In the genomic region with DNA sequence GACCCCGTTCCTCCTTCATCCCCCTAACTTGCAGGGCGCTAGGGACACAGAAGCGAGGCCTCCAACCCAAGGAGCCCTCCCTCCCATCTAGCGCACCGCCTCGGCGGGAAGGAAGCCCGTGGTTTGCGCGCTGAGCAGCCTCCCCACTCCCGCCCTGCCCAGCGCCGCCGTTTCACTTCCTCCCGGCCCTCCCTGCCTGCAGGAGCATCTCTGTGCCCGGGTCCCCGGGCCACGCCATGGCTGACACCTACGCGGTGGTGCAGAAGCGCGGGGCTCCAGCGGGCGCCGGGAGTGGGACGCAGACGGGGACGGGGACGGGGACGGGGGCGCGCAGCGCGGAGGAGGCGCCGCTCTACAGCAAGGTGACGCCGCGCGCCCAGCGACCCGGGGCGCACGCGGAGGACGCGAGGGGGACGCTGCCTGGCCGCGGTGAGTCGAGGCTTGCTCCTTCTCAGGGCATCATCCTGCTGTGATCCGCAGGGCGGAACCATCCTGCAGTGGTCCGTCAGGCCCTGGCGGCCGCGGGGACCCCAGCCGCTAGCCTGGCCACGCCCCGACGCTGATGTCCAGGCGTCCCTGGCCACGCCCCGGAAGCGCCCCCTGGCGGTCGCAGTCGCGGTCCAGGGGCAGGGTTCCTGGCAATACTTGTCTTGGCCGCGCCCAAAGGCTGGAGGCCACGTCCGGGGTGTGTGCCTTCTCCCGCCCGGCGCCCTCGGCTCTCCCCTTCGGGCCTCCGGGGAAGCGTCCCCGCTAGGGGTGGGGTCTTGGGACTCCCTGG, we compare ENCODE assay signal across 8 cellular contexts. TPM values are rescaled to one million over a fixed set of nuclear protein-coding genes. Genes with fewer than 3 reads are reported as not detected.
DNase-seq lines count a peak whose midpoint lies in the region; ATAC-seq and TF ChIP-seq lines count a peak whose summit lies in the region.

No MANE protein-coding gene starts in this region.

- H4K20me1 ChIP-seq in SK-N-SH (ENCODE audit: insufficient read depth): no peaks in the 10 kb centered on the region

- H2AFZ ChIP-seq in SK-N-SH (ENCODE audit: low read depth): peak overlapping the region; percentile 97
- peak overlapping the region; percentile 97 for H2AFZ ChIP-seq in parathyroid adenoma

- H3K27ac Mint-ChIP-seq in activated naive CD8-positive, alpha-beta T cell: peak overlapping the region; percentile 97

- ATAC-seq in GM21619 (IDR thresholded peaks at IDR 0.05; ENCODE audit: unreplicated experiment) (peak; percentile 74), Right ventricle myocardium superior (ENCODE audit: poor library complexity) (peak; percentile 97)

- H3K4me2 ChIP-seq in SK-N-SH: peak overlapping the region; percentile 99
- peak overlapping the region; percentile 88 for H3K4me2 ChIP-seq in parathyroid adenoma (ENCODE audit: low read length)

- H3K9ac ChIP-seq in SK-N-SH (peak overlapping the region; percentile 94), parathyroid adenoma (peak overlapping the region; percentile 58)

- no peak for TF ChIP-seq EP300 in SK-N-SH (IDR thresholded peaks at IDR 0.05; ENCODE audit: borderline replicate concordance in 1 of 2, low read depth in 1 of 2, low read length in 1 of 2)
- no peak for TF ChIP-seq EP300 in transverse colon (IDR thresholded peaks at IDR 0.05; ENCODE audit: low read depth)

- no peaks in the 10 kb centered on the region for H3K9me2 ChIP-seq in SK-N-SH

- peaks cover 12% of the 10 kb centered on the region for H3K36me3 Mint-ChIP-seq in activated naive CD8-positive, alpha-beta T cell

- no peaks in the 10 kb centered on the region for H3K9me3 Mint-ChIP-seq in activated naive CD8-positive, alpha-beta T cell (ENCODE audit: low read depth)

- H3K27me3 Mint-ChIP-seq in activated naive CD8-positive, alpha-beta T cell: no peaks in the 10 kb centered on the region

- peaks cover 54% of the 10 kb centered on the region for H3K4me1 Mint-ChIP-seq in activated naive CD8-positive, alpha-beta T cell (ENCODE audit: low read depth)

- H3K27ac ChIP-seq in SK-N-SH (ENCODE audit: low read depth in 2 of 2, low read length in 1 of 2) (peak overlapping the region; percentile 52 to 91), parathyroid adenoma (peak overlapping the region; percentile 70), transverse colon (peak overlapping the region; percentile 84 to 92 (median 88))

- peak overlapping the region; percentile 93 for H3K4me3 Mint-ChIP-seq in activated naive CD8-positive, alpha-beta T cell

- TF ChIP-seq CTCF in SK-N-SH (IDR thresholded peaks at IDR 0.05): peak; percentile 77
- TF ChIP-seq CTCF in parathyroid adenoma (IDR thresholded peaks at IDR 0.05): peak; percentile 96
- TF ChIP-seq CTCF in transverse colon (IDR thresholded peaks at IDR 0.05): peak; percentile 92 to 98 (median 98)

- H3K4me1 ChIP-seq in SK-N-SH (ENCODE audit: control insufficient read depth in 1 of 2, insufficient read depth in 2 of 2, low read depth in 1 of 2, low read length in 1 of 2) (peaks cover 0 to 18% of the 10 kb centered on the region in 2 experiments; a peak in 1 of 4 replicates), parathyroid adenoma (peaks cover 7% of the 10 kb centered on the region), transverse colon (peaks cover 10 to 41% (median 14%) of the 10 kb centered on the region in 4 donors)

- H3K36me3 ChIP-seq in SK-N-SH (replicated peaks in 1 of 2; ENCODE audit: control insufficient read depth in 1 of 2, insufficient read depth in 2 of 2, low read length in 1 of 2): peaks cover 7 to 11% of the 10 kb centered on the region in 2 experiments
- H3K36me3 ChIP-seq in parathyroid adenoma (ENCODE audit: control insufficient read depth, insufficient read depth, low read length): no peaks in the 10 kb centered on the region
- no peaks in the 10 kb centered on the region for H3K36me3 ChIP-seq in transverse colon

- peak overlapping the region; percentile 61 for H3K4me3 ChIP-seq in Jurkat, Clone E6-1 (ENCODE audit: low read length)
- H3K4me3 ChIP-seq in SK-N-SH (ENCODE audit: low read depth in 2 of 2, low read length in 1 of 2): peak overlapping the region; percentile 87 to 99
- H3K4me3 ChIP-seq in parathyroid adenoma (ENCODE audit: low read depth, low read length): peak overlapping the region; percentile 75
- H3K4me3 ChIP-seq in transverse colon: peak overlapping the region; percentile 57 to 79 (median 68)

- in situ Hi-C loops in transverse colon (cut with MboI; ENCODE audit: low pct_ligation_motif_present in 1 of 4, low pct_unique_long_range_greater_than_20kb in 1 of 4, low sequenced_read_pairs in 3 of 4): no loop called here

- POLR2A ChIA-PET in SK-N-SH (lab: Yijun Ruan, JAX): interaction anchor here (1.0 to 2.3 kb wide), 5 partner anchors 17 to 33 kb away, joined by 3 to 28 read pairs (median 6); partner anchors contain the start of gene IMP4

- TF ChIP-seq RAD21 in SK-N-SH (IDR thresholded peaks at IDR 0.05; ENCODE audit: low read length): peak; percentile 51

- DNase-seq in ELF-1 (ENCODE audit: low read depth, low spot score): peak; percentile 92
- peak; percentile 52 for DNase-seq in Jurkat, Clone E6-1 (ENCODE audit: low read depth, low spot score)
- DNase-seq in SK-N-SH: peak; percentile 98
- DNase-seq in Right ventricle myocardium superior: peak; percentile 96
- peak; percentile 95 for DNase-seq in transverse colon

- intact Hi-C loops in Right ventricle myocardium superior (cut with DNase I): no loop called here
- intact Hi-C loops in transverse colon (cut with DNase I; ENCODE audit: low total_unique reads): no loop called here

- H3K9me3 ChIP-seq in SK-N-SH (no peaks in the 10 kb centered on the region), parathyroid adenoma (ENCODE audit: control insufficient read depth, low read length) (no peaks in the 10 kb centered on the region), transverse colon (no peaks in the 10 kb centered on the region)

- CTCF ChIA-PET in SK-N-SH (lab: Yijun Ruan, JAX): interaction anchor here (0.6 to 3.8 kb wide), 13 partner anchors 10 to 607 kb away, joined by 3 to 26 read pairs (median 5); partner anchors contain the start of genes IMP4 and PTPN18

- H3K79me2 ChIP-seq in SK-N-SH (ENCODE audit: insufficient read depth) (peaks cover 43% of the 10 kb centered on the region), parathyroid adenoma (no peaks in the 10 kb centered on the region)

- peaks cover 3% of the 10 kb centered on the region for H3F3A ChIP-seq in SK-N-SH (replicated peaks; ENCODE audit: insufficient read depth)

- H3K27me3 ChIP-seq in SK-N-SH (ENCODE audit: insufficient read depth): no peaks in the 10 kb centered on the region
- H3K27me3 ChIP-seq in parathyroid adenoma (ENCODE audit: control insufficient read depth, insufficient read depth, low read length): no peaks in the 10 kb centered on the region
- no peaks in the 10 kb centered on the region for H3K27me3 ChIP-seq in transverse colon

- peak; percentile 53 for TF ChIP-seq POLR2A in transverse colon (IDR thresholded peaks at IDR 0.05)

- 1% methylated on average over 27 of the region's 81 CpGs for WGBS in SK-N-SH (ENCODE audit: low lambda C conversion rate)
- WGBS in transverse colon (ENCODE audit: low coverage in 1 of 2), 2 donors: 0 to 1% methylated on average over 1 to 38 of the region's 81 CpGs

TF ChIP-seq in SK-N-SH, 30 proteins besides CTCF, POLR2A, EP300 and RAD21 (continues in another document):
- peak; percentile 52; the same call in 1 of the 2 replicates for TF ChIP-seq GABPA (IDR thresholded peaks at IDR 0.05; ENCODE audit: low read depth)
- TF ChIP-seq ELF1 (IDR thresholded peaks at IDR 0.05): peak; percentile 68; the same call in 1 of the 2 replicates
- TF ChIP-seq USF1 (IDR thresholded peaks at IDR 0.05; ENCODE audit: borderline replicate concordance, low read depth): no peak
- TF ChIP-seq MEF2A (IDR thresholded peaks at IDR 0.05; ENCODE audit: borderline replicate concordance, low read depth): no peak

RNA-seq across cellular contexts. Expression of gene PTPN18, which starts 16.4 kb away (rescaled TPM):
- polyA plus RNA-seq in Jurkat, Clone E6-1 (2012; ENCODE audit: insufficient read depth, insufficient read length): 47.0 TPM
- 30.4 and 31.7 TPM in 2 replicates for polyA plus RNA-seq in SK-N-SH (2012; rRNA removed)
- 15.8 and 19.8 TPM in 2 replicates for polyA plus RNA-seq in SK-N-SH (2012; cell fraction: cytosol; rRNA removed)
- polyA plus RNA-seq in SK-N-SH (2012; cell fraction: nucleus; rRNA removed): 144 and 155 TPM in 2 replicates
- total RNA-seq in Right ventricle myocardium superior (15.7 TPM), transverse colon (100 to 1,000 TPM; 136 to 168 (median 148) TPM)

RNA-seq across cellular contexts. Expression of gene IMP4, which starts 29.5 kb away (rescaled TPM):
- 168 TPM for polyA plus RNA-seq in Jurkat, Clone E6-1 (2012; ENCODE audit: insufficient read depth, insufficient read length)
- polyA plus RNA-seq in SK-N-SH (2012; rRNA removed): 247 and 252 TPM in 2 replicates
- polyA plus RNA-seq in SK-N-SH (2012; cell fraction: cytosol; rRNA removed): 119 and 157 TPM in 2 replicates
- 491 and 516 TPM in 2 replicates for polyA plus RNA-seq in SK-N-SH (2012; cell fraction: nucleus; rRNA removed)
- total RNA-seq in Right ventricle myocardium superior (60.2 TPM), transverse colon (100 to 1,000 TPM in 1 of 4 donors, 10 to 100 TPM in 3; 52.1 to 367 (median 83.7) TPM)

Comparison
In these comparisons a context has a peak if more than half of its experiments do, and no peak if none do; other contexts are left out.
1. Peak in every context shown above with its lines: DNase-seq, ATAC-seq, H3K4me3 ChIP-seq and H3K27ac ChIP-seq.